In the genomic region with DNA sequence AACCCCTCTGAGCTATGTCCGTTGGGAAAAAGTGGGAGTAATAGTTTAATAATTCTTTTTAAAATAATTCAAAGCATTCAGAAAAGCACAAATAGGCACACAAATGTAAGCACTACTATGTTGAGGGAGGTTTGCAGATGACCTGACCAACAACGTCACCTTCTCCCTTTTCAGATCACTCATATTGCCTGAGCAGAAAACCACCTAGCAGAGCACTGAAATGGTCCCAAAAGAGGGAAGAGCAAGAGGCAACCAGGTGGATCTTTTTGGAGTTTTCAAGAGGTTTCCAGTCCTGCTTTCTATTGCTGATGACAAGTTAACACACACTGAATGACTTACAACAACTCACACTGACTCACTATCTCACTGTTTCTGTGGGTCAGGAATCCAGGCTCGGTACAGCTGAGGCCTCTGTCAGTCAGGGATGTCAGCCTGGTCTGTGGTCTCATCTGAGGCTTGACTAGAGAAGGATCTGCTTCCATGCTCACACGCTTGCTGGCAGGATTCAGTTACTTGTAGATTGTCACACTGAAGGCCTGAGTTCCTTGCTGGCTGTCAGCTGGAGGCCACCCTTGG, we compare ENCODE assay signal across 1 cellular context.
TF ChIP-seq lines count a peak whose summit lies in the region.

No MANE protein-coding gene starts in this region.

TF ChIP-seq in HepG2, 621 proteins besides CTCF, POLR2A, EP300 and RAD21:
- TF ChIP-seq ZNF883 (CRISPR knock-in tag; IDR thresholded peaks at IDR 0.05; ENCODE audit: not compliant biosample characterization) (no peak), ZNF331 (CRISPR knock-in tag; IDR thresholded peaks at IDR 0.05) (peak; percentile 98), SALL1 (CRISPR knock-in tag; IDR thresholded peaks at IDR 0.05) (no peak)
- TF ChIP-seq, protein P1, sequence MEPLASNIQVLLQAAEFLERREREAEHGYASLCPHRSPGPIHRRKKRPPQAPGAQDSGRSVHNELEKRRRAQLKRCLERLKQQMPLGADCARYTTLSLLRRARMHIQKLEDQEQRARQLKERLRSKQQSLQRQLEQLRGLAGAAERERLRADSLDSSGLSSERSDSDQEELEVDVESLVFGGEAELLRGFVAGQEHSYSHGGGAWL (CRISPR knock-in tag; IDR thresholded peaks at IDR 0.05) = no peak
TF ChIP-seq in HepG2: peak in this region for 1.
